1 cellular context compared by ENCODE assay signal in genomic region chr2:134919360-134920210, GRCh38.
TF ChIP-seq lines count a peak whose summit lies in the region.

No MANE protein-coding gene starts in this region.

TF ChIP-seq in K562, 482 proteins besides CTCF, POLR2A, EP300 and RAD21 (continued from another document and continues in another):
- no peak for TF ChIP-seq SMAD3 (CRISPR knock-in tag; conservative IDR thresholded peaks at IDR 0.05)
- no peak for TF ChIP-seq SMC3 (conservative IDR thresholded peaks at IDR 0.05; ENCODE audit: insufficient read depth, low read depth, low read length)
- TF ChIP-seq NFYB (IDR thresholded peaks at IDR 0.05; ENCODE audit: extremely low read depth, insufficient read length): no peak
- TF ChIP-seq ZNF740 (CRISPR knock-in tag; IDR thresholded peaks at IDR 0.05): no peak
- TF ChIP-seq ZNF740 (tag; IDR thresholded peaks at IDR 0.05): no peak
- TF ChIP-seq SNRNP70 (optimal IDR thresholded peaks at IDR 0.05; ENCODE audit: low read depth, low read length): no peak
- TF ChIP-seq ZNF717 (CRISPR knock-in tag; IDR thresholded peaks at IDR 0.05): no peak
- no peak for TF ChIP-seq MXD1 (CRISPR knock-in tag; IDR thresholded peaks at IDR 0.05; ENCODE audit: borderline replicate concordance, poor library complexity, severe bottlenecking)
- TF ChIP-seq ZNF79 (CRISPR knock-in tag; IDR thresholded peaks at IDR 0.05; ENCODE audit: low read depth): no peak
- TF ChIP-seq ZNF175 (CRISPR knock-in tag; IDR thresholded peaks at IDR 0.05; ENCODE audit: low read depth): no peak
- no peak; the same call in 1 of the 2 replicates for TF ChIP-seq ARID4B (CRISPR knock-in tag; IDR thresholded peaks at IDR 0.05)
- TF ChIP-seq ZNF41 (CRISPR knock-in tag; conservative IDR thresholded peaks at IDR 0.05): no peak
- no peak for TF ChIP-seq NKRF (IDR thresholded peaks at IDR 0.05; ENCODE audit: borderline replicate concordance)
- no peak for TF ChIP-seq BCL6 (CRISPR knock-in tag; IDR thresholded peaks at IDR 0.05)
- no peak for TF ChIP-seq MTA1 (IDR thresholded peaks at IDR 0.05; ENCODE audit: borderline replicate concordance)
- TF ChIP-seq ZBTB1 (CRISPR knock-in tag; IDR thresholded peaks at IDR 0.05; ENCODE audit: borderline replicate concordance, low read depth): no peak
- peak in 1 of 3 experiments; percentile 67 for TF ChIP-seq YY1 (IDR thresholded peaks at IDR 0.05; ENCODE audit: borderline replicate concordance in 1 of 3, control insufficient read depth in 1 of 3, extremely low read depth in 1 of 3, insufficient read depth in 3 of 3, insufficient read length in 1 of 3, insufficient replicate concordance in 2 of 3, low read depth in 1 of 3, low read length in 2 of 3)
- no peak for TF ChIP-seq MEF2D (tag; conservative IDR thresholded peaks at IDR 0.05; ENCODE audit: low read depth)
- TF ChIP-seq ZNF324 (CRISPR knock-in tag; IDR thresholded peaks at IDR 0.05): no peak
- no peak for TF ChIP-seq SIN3B (IDR thresholded peaks at IDR 0.05; ENCODE audit: low read depth)
- no peak for TF ChIP-seq ZBTB12 (CRISPR knock-in tag; IDR thresholded peaks at IDR 0.05)
- TF ChIP-seq KAT2B (IDR thresholded peaks at IDR 0.05; ENCODE audit: low read depth, low read length): no peak
- 0 out of 4 replicates have a peak, but pooled peaks of 1 of the 2 experiments have one; percentile 2 for TF ChIP-seq MLLT1 (IDR thresholded peaks at IDR 0.05)
- TF ChIP-seq HDGF (IDR thresholded peaks at IDR 0.05): no peak
- no peak for TF ChIP-seq L3MBTL2 (IDR thresholded peaks at IDR 0.05)
- TF ChIP-seq ZNF444 (CRISPR knock-in tag; IDR thresholded peaks at IDR 0.05): no peak
- no peak for TF ChIP-seq MCM5 (IDR thresholded peaks at IDR 0.05; ENCODE audit: low read depth)
- TF ChIP-seq ZEB2 (IDR thresholded peaks at IDR 0.05): no peak
- no peak for TF ChIP-seq LEF1 (IDR thresholded peaks at IDR 0.05)
- no peak for TF ChIP-seq PHF20 (IDR thresholded peaks at IDR 0.05; ENCODE audit: partially characterized antibody)
- TF ChIP-seq STAG1 (CRISPR knock-in tag; IDR thresholded peaks at IDR 0.05; ENCODE audit: borderline replicate concordance): 0 out of 2 replicates have a peak, but pooled peaks have one; percentile 6
- TF ChIP-seq IFI16 (CRISPR knock-in tag; IDR thresholded peaks at IDR 0.05): no peak
- no peak for TF ChIP-seq RNF2 (IDR thresholded peaks at IDR 0.05)
- no peak for TF ChIP-seq HMGN3 (IDR thresholded peaks at IDR 0.05; ENCODE audit: borderline replicate concordance, extremely low read depth, insufficient read length, low read depth, low read length)
- TF ChIP-seq ASH1L (IDR thresholded peaks at IDR 0.05; ENCODE audit: borderline replicate concordance, low read depth, partially characterized antibody): no peak
- TF ChIP-seq CHD1 (IDR thresholded peaks at IDR 0.05; ENCODE audit: low read length): peak; percentile 71
- TF ChIP-seq HDAC6 (IDR thresholded peaks at IDR 0.05; ENCODE audit: low read depth, low read length): no peak
- no peak for TF ChIP-seq SFPQ (IDR thresholded peaks at IDR 0.05; ENCODE audit: low read depth, low read length)
- TF ChIP-seq CC2D1A (IDR thresholded peaks at IDR 0.05): no peak
- TF ChIP-seq PTTG1 (tag; IDR thresholded peaks at IDR 0.05; ENCODE audit: low read depth): no peak
- TF ChIP-seq BRD4 (IDR thresholded peaks at IDR 0.05): no peak
- TF ChIP-seq NFXL1 (CRISPR knock-in tag; IDR thresholded peaks at IDR 0.05): no peak
- TF ChIP-seq ZNF449 (CRISPR knock-in tag; IDR thresholded peaks at IDR 0.05): no peak
- TF ChIP-seq ZBTB5 (IDR thresholded peaks at IDR 0.05): no peak
- TF ChIP-seq PHB (CRISPR knock-in tag; IDR thresholded peaks at IDR 0.05): no peak
- no peak for TF ChIP-seq MEIS2 (IDR thresholded peaks at IDR 0.05; ENCODE audit: partially characterized antibody)
- TF ChIP-seq HNRNPLL (IDR thresholded peaks at IDR 0.05; ENCODE audit: low read depth, low read length, poor library complexity, severe bottlenecking): no peak
- TF ChIP-seq XRCC3 (IDR thresholded peaks at IDR 0.05): no peak
- TF ChIP-seq OTX1 (CRISPR knock-in tag; IDR thresholded peaks at IDR 0.05): no peak
- TF ChIP-seq ZBTB26 (CRISPR knock-in tag; IDR thresholded peaks at IDR 0.05): no peak
